ENCODE assay signal across 8 cellular contexts in the genomic region with DNA sequence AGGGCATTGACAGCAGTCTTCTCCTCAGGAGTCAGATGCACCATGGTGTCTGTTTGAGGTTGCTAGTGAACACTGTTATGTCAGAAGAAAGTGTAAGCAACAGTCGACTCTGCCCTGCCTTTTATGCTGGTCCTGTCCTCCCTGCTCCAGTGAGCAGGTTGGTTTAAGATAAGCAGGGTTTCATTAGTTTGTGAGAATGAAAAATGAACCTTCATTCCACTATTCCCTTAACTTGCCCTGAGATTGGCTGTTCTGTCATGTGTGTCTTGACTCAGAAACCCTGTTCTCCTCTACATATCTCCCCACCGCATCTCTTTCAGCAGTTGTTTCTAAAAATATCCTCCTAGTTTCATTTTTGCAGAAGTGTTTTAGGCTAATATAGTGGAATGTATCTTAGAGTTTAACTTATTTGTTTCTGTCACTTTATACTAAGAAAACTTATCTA. TPM values are rescaled to one million over a fixed set of nuclear protein-coding genes. Genes with fewer than 3 reads are reported as not detected.
DNase-seq lines count a peak whose midpoint lies in the region; ATAC-seq and TF ChIP-seq lines count a peak whose summit lies in the region.

Gene HBD, minus strand, starts transcription at position 94 of the 445 bp plus-strand sequence. Its CDS starts 50 bp downstream, at position 44.

- ATAC-seq in GM21390 (IDR thresholded peaks at IDR 0.05; ENCODE audit: unreplicated experiment) (peak; percentile 91), HG03342 (IDR thresholded peaks at IDR 0.05; ENCODE audit: unreplicated experiment) (peak; percentile 70)

- H3K36me3 ChIP-seq in BE2C: no peaks in the 10 kb centered on the region

- H3K4me3 ChIP-seq in BE2C (ENCODE audit: low read depth, low read length): no peak within 1 kb of the TSS

- peaks cover 5% of the 10 kb centered on the region for H3K4me1 Mint-ChIP-seq in activated CD4-positive, alpha-beta memory T cell treated with anti-CD3 and anti-CD28 coated beads, Interleukin-2, amount 10 ng/mL, durations not matched to agents 7 days and 5 days
- no peaks in the 10 kb centered on the region for H3K4me1 Mint-ChIP-seq in chondrocyte (ENCODE audit: low read depth)

- POLR2A ChIA-PET in activated CD4-positive, alpha-beta memory T cell treated with anti-CD3 and anti-CD28 coated beads, Interleukin-2, amount 10 ng/mL, durations not matched to agents 7 days and 5 days (lab: Charles Lee): no interaction called here

- H3K9me3 Mint-ChIP-seq in activated CD4-positive, alpha-beta memory T cell treated with anti-CD3 and anti-CD28 coated beads, Interleukin-2, amount 10 ng/mL, durations not matched to agents 7 days and 5 days: no peaks in the 10 kb centered on the region
- no peaks in the 10 kb centered on the region for H3K9me3 Mint-ChIP-seq in chondrocyte (ENCODE audit: low read depth)

- H3K27ac Mint-ChIP-seq in activated CD4-positive, alpha-beta memory T cell treated with anti-CD3 and anti-CD28 coated beads, Interleukin-2, amount 10 ng/mL, durations not matched to agents 7 days and 5 days: no peak within 1 kb of the TSS
- no peak within 1 kb of the TSS for H3K27ac Mint-ChIP-seq in chondrocyte (ENCODE audit: unreplicated experiment)

- H3K27me3 Mint-ChIP-seq in activated CD4-positive, alpha-beta memory T cell treated with anti-CD3 and anti-CD28 coated beads, Interleukin-2, amount 10 ng/mL, durations not matched to agents 7 days and 5 days: no peaks in the 10 kb centered on the region
- H3K27me3 Mint-ChIP-seq in chondrocyte (ENCODE audit: low read depth): peaks cover 28% of the 10 kb centered on the region

- H3K36me3 Mint-ChIP-seq in activated CD4-positive, alpha-beta memory T cell treated with anti-CD3 and anti-CD28 coated beads, Interleukin-2, amount 10 ng/mL, durations not matched to agents 7 days and 5 days (ENCODE audit: low read depth): no peaks in the 10 kb centered on the region
- H3K36me3 Mint-ChIP-seq in chondrocyte (ENCODE audit: low read depth): no peaks in the 10 kb centered on the region

- H3K9me3 ChIP-seq in BE2C: no peaks in the 10 kb centered on the region

- CTCF ChIA-PET in activated CD4-positive, alpha-beta memory T cell treated with anti-CD3 and anti-CD28 coated beads, Interleukin-2, amount 10 ng/mL, durations not matched to agents 7 days and 5 days (lab: Charles Lee): no interaction called here

- no peak within 1 kb of the TSS for H3K4me3 Mint-ChIP-seq in activated CD4-positive, alpha-beta memory T cell treated with anti-CD3 and anti-CD28 coated beads, Interleukin-2, amount 10 ng/mL, durations not matched to agents 7 days and 5 days
- no peak within 1 kb of the TSS for H3K4me3 Mint-ChIP-seq in chondrocyte (ENCODE audit: unreplicated experiment)

- no peaks in the 10 kb centered on the region for H3K4me1 ChIP-seq in BE2C

- DNase-seq in ELR (ENCODE audit: low read depth) (peak; percentile 23), amniotic stem cell (lab: John Stamatoyannopoulos, UW) (peak; percentile 1), NCI-H128 (lab: John Stamatoyannopoulos, UW; ENCODE audit: unreplicated experiment) (no peak), BE2C (no peak), chondrocyte (ENCODE audit: low spot score) (no peak)
- no peak for DNase-seq in activated CD4-positive, alpha-beta memory T cell treated with anti-CD3 and anti-CD28 coated beads, Interleukin-2, amount 10 ng/mL, durations not matched to agents 7 days and 5 days

- TF ChIP-seq CTCF in BE2C (IDR thresholded peaks at IDR 0.05; ENCODE audit: low read depth, low read length): no peak
- TF ChIP-seq CTCF in chondrocyte (IDR thresholded peaks at IDR 0.05): no peak

- no peaks in the 10 kb centered on the region for H3K27me3 ChIP-seq in BE2C

RNA-seq across cellular contexts. Expression of gene HBD, which starts in this region (rescaled TPM):
- not detected for total RNA-seq in activated CD4-positive, alpha-beta memory T cell treated with anti-CD3 and anti-CD28 coated beads, Interleukin-2, amount 10 ng/mL, durations not matched to agents 7 days and 5 days
- polyA plus RNA-seq in BE2C (2012; ENCODE audit: insufficient read depth, insufficient read length, low read depth): not detected
- total RNA-seq in chondrocyte: not detected in 3 replicates

Comparison
In these comparisons a context has a peak if more than half of its experiments do, and no peak if none do; other contexts are left out.
1. DNase-seq: peak in ELR (single experiment) and amniotic stem cell (single experiment); none in NCI-H128 (single experiment), activated CD4-positive, alpha-beta memory T cell treated with anti-CD3 and anti-CD28 coated beads, Interleukin-2, amount 10 ng/mL, durations not matched to agents 7 days and 5 days (single experiment), BE2C (single experiment) and chondrocyte (single experiment).